9 cellular contexts compared by ENCODE assay signal in the genomic region with DNA sequence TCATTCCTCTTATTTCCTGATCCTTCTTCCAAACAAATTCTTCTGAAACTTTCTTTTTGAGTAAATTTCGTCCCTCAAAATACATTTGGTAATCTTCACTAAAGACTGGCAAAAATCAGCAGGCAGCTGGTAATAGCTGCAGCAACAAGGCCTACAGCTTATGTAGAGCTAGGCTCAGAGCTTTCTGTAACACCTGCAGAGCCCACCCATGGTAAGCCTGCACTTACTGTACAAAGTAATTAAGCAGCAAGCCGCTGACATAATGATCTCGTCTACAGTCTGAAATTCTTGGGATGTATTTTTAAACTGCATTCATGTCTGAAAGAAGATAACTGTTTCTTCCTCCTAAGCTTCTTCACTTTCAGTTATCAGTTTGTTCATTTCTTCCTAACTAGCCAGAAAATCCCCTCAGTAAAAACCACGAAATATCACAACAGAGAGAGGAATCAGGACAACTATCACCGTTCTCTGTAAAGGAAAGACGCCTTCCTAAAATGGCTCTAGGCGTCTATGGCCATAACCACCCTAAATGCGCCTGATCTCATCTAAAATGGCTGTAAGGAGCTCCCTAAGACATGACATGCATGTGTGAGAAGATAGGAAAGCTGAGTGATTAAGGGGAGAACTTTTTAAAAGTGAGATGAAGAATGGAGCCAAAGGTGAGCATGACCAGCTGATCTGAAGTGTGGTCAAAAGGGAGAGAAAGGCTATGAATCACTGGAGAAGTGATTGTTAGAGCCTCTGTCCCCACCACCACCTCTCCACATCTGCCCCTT. TPM values are rescaled to one million over a fixed set of nuclear protein-coding genes. Genes with fewer than 3 reads are reported as not detected.
A peak's percentile ranks its signal among the peaks of the same experiment; 100 is the strongest.
DNase-seq lines count a peak whose midpoint lies in the region; ATAC-seq lines count a peak whose summit lies in the region.
"Had no signal": no experiment of that assay in that cellular context is flagged by ENCODE, and none has a peak within 500 bp of the region (broad histone marks: within the 10 kb centered on the region; RNA-seq: fewer than 3 reads in every experiment).

No MANE protein-coding gene starts in this region.

- no peaks in the 10 kb centered on the region for H3K9me3 Mint-ChIP-seq in activated T-cell treated with anti-CD3 and anti-CD28 coated beads, Interleukin-2, amount 50 U/mL, for 24 hours
- no peaks in the 10 kb centered on the region for H3K9me3 Mint-ChIP-seq in activated T-helper 17 cell treated with anti-CD3 and anti-CD28 coated beads, Interleukin-2, amount 50 U/mL, for 72 hours
- H3K9me3 Mint-ChIP-seq in stimulated activated effector memory CD8-positive, alpha-beta T cell treated with anti-CD3 and anti-CD28 coated beads, Interleukin-12 subunit alpha, Interleukin-12 subunit beta, amount 100 ng/mL, for 72 hours = no peaks in the 10 kb centered on the region

- H3K36me3 Mint-ChIP-seq in activated T-cell treated with anti-CD3 and anti-CD28 coated beads, Interleukin-2, amount 50 U/mL, for 24 hours (ENCODE audit: low read depth) = peaks cover 6% of the 10 kb centered on the region
- H3K36me3 Mint-ChIP-seq in activated T-helper 17 cell treated with anti-CD3 and anti-CD28 coated beads, Interleukin-2, amount 50 U/mL, for 72 hours (ENCODE audit: low read depth) = peaks cover 11% of the 10 kb centered on the region
- no peaks in the 10 kb centered on the region for H3K36me3 Mint-ChIP-seq in stimulated activated effector memory CD8-positive, alpha-beta T cell treated with anti-CD3 and anti-CD28 coated beads, Interleukin-12 subunit alpha, Interleukin-12 subunit beta, amount 100 ng/mL, for 72 hours

- H3K27me3 Mint-ChIP-seq in activated T-cell treated with anti-CD3 and anti-CD28 coated beads, Interleukin-2, amount 50 U/mL, for 24 hours = no peaks in the 10 kb centered on the region
- H3K27me3 Mint-ChIP-seq in activated T-helper 17 cell treated with anti-CD3 and anti-CD28 coated beads, Interleukin-2, amount 50 U/mL, for 72 hours = no peaks in the 10 kb centered on the region

- no peak for DNase-seq in activated T-cell treated with anti-CD3 and anti-CD28 coated beads, Interleukin-2, amount 50 U/mL, for 24 hours
- no peak for DNase-seq in activated T-cell treated with anti-CD3 and anti-CD28 coated beads, Interleukin-2, amount 50 U/mL, for 1 hour
- DNase-seq in stimulated activated effector memory CD8-positive, alpha-beta T cell treated with anti-CD3 and anti-CD28 coated beads, Interleukin-12 subunit alpha, Interleukin-12 subunit beta, amount 100 ng/mL, for 72 hours (ENCODE audit: low spot score in 2 of 2) = no peak
- no peak for DNase-seq in iPS-NIHi7 (ENCODE audit: extremely low spot score)
- DNase-seq in medulla oblongata (ENCODE audit: extremely low spot score) = no peak
- no peak for DNase-seq in cerebellar nuclear complex (lab: John Stamatoyannopoulos, UW)
- DNase-seq: stimulated activated CD4-positive, alpha-beta T cell treated with anti-CD3 and anti-CD28 coated beads, Interleukin-2, amount 100 ng/mL, for 48 hours had no signal

- H3K4me1 Mint-ChIP-seq in activated T-cell treated with anti-CD3 and anti-CD28 coated beads, Interleukin-2, amount 50 U/mL, for 24 hours (ENCODE audit: low read depth) = peaks cover 48% of the 10 kb centered on the region
- peaks cover 45% of the 10 kb centered on the region for H3K4me1 Mint-ChIP-seq in activated T-helper 17 cell treated with anti-CD3 and anti-CD28 coated beads, Interleukin-2, amount 50 U/mL, for 72 hours
- peaks cover 37% of the 10 kb centered on the region for H3K4me1 Mint-ChIP-seq in stimulated activated effector memory CD8-positive, alpha-beta T cell treated with anti-CD3 and anti-CD28 coated beads, Interleukin-12 subunit alpha, Interleukin-12 subunit beta, amount 100 ng/mL, for 72 hours

- peak overlapping the region; percentile 53 for H3K27ac Mint-ChIP-seq in activated T-cell treated with anti-CD3 and anti-CD28 coated beads, Interleukin-2, amount 50 U/mL, for 24 hours
- H3K27ac Mint-ChIP-seq in activated T-helper 17 cell treated with anti-CD3 and anti-CD28 coated beads, Interleukin-2, amount 50 U/mL, for 72 hours = peak overlapping the region; percentile 78
- peak overlapping the region; percentile 4 for H3K27ac Mint-ChIP-seq in stimulated activated effector memory CD8-positive, alpha-beta T cell treated with anti-CD3 and anti-CD28 coated beads, Interleukin-12 subunit alpha, Interleukin-12 subunit beta, amount 100 ng/mL, for 72 hours

- H3K4me3 Mint-ChIP-seq in activated T-cell treated with anti-CD3 and anti-CD28 coated beads, Interleukin-2, amount 50 U/mL, for 24 hours = peak overlapping the region; percentile 5
- H3K4me3 Mint-ChIP-seq in activated T-helper 17 cell treated with anti-CD3 and anti-CD28 coated beads, Interleukin-2, amount 50 U/mL, for 72 hours = peak overlapping the region; percentile 62
- H3K4me3 Mint-ChIP-seq in stimulated activated effector memory CD8-positive, alpha-beta T cell treated with anti-CD3 and anti-CD28 coated beads, Interleukin-12 subunit alpha, Interleukin-12 subunit beta, amount 100 ng/mL, for 72 hours = peak overlapping the region; percentile 1

- ATAC-seq in HG02973 (IDR thresholded peaks at IDR 0.05; ENCODE audit: unreplicated experiment) = peak; percentile 41
- ATAC-seq in activated T-helper 17 cell treated with anti-CD3 and anti-CD28 coated beads, Interleukin-2, amount 50 U/mL, for 72 hours (replicated peaks) = peak; percentile 64
- peak; percentile 75 for ATAC-seq in stimulated activated effector memory CD8-positive, alpha-beta T cell treated with anti-CD3 and anti-CD28 coated beads, Interleukin-12 subunit alpha, Interleukin-12 subunit beta, amount 100 ng/mL, for 72 hours

RNA-seq across cellular contexts. Expression of gene DENND5A, which starts 56.2 kb away (rescaled TPM):
- total RNA-seq in activated T-helper 17 cell treated with anti-CD3 and anti-CD28 coated beads, Interleukin-2, amount 50 U/mL, for 72 hours = 10 to 100 TPM; 18.9 to 68.5 TPM

Comparison
In these comparisons a context has a peak if more than half of its experiments do, and no peak if none do; other contexts are left out.
1. H3K27ac Mint-ChIP-seq: peak in every context shown above with its lines; median percentile 78 in activated T-helper 17 cell treated with anti-CD3 and anti-CD28 coated beads, Interleukin-2, amount 50 U/mL, for 72 hours; 53 in activated T-cell treated with anti-CD3 and anti-CD28 coated beads, Interleukin-2, amount 50 U/mL, for 24 hours; 4 in stimulated activated effector memory CD8-positive, alpha-beta T cell treated with anti-CD3 and anti-CD28 coated beads, Interleukin-12 subunit alpha, Interleukin-12 subunit beta, amount 100 ng/mL, for 72 hours.
2. H3K4me3 Mint-ChIP-seq: peak in every context shown above with its lines; median percentile 62 in activated T-helper 17 cell treated with anti-CD3 and anti-CD28 coated beads, Interleukin-2, amount 50 U/mL, for 72 hours; 5 in activated T-cell treated with anti-CD3 and anti-CD28 coated beads, Interleukin-2, amount 50 U/mL, for 24 hours; 1 in stimulated activated effector memory CD8-positive, alpha-beta T cell treated with anti-CD3 and anti-CD28 coated beads, Interleukin-12 subunit alpha, Interleukin-12 subunit beta, amount 100 ng/mL, for 72 hours.